8 cellular contexts compared by ENCODE assay signal in the genomic region with DNA sequence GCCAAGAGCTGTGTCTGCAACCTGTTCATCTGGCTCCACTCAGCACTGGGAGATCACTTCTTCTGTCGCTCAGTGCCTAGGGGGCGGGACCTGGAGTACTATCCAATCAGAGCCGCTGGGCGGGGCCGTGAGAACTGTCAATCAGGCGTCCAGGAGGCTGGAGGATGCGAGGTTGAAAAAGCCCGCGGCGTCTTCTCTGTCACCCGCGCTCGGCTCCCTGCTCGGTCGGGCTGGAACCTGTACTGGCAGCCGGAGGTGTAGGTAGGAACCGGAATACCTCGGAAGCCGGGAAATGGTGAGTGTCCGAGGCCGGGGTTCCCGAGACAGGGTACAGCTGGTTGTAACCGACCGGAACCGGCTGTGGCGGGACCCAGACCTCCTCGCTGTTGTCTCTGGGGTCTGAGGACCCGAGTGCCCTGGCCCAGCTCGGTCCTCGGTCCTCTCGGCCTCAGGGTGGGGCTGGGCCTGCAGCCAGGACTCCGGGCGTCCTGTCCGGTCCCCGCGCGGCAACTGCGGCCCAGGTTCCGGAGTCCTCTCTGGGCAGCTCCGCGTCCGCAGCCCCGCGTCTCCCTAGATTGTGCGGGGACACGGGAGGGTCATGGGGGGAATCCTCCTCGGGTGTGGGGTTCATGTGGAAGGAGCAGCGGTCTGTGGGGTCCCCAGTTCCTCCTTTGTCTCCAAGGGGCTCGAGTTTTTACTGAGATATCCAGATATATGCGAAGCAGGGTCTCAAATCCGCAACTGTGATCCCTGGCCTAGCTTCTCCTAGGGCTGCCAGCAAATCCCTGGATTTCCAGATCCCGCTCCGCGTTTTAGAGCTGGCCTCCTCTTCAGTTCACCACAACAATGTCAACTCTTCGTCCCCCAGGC. TPM values are rescaled to one million over a fixed set of nuclear protein-coding genes. Genes with fewer than 3 reads are reported as not detected.
DNase-seq lines count a peak whose midpoint lies in the region; ATAC-seq, FAIRE-seq and TF ChIP-seq lines count a peak whose summit lies in the region.

No MANE protein-coding gene starts in this region.

- H3K27me3 ChIP-seq in kidney epithelial cell (ENCODE audit: control insufficient read depth, insufficient read depth, low read length), result no peaks in the 10 kb centered on the region

- no peaks in the 10 kb centered on the region; the same call in 2 of the 3 replicates for H3K9me3 ChIP-seq in A549

- TF ChIP-seq RAD21 in A549 (conservative IDR thresholded peaks at IDR 0.05 in 1 of 2, IDR thresholded peaks at IDR 0.05 in 1 of 2), result no peak

- no peak for FAIRE-seq in A549 (lab: Jason Lieb, UNC)

- POLR2A ChIA-PET in A549 (lab: Yijun Ruan, JAX), result interaction anchor here (0.6 to 0.9 kb wide), 2 partner anchors 42 to 394 kb away, joined by 3 read pairs; no protein-coding TSS in a partner anchor

- H3K4me1 ChIP-seq in A549, result no peaks in the 10 kb centered on the region

- DNase-seq in A549 (ENCODE audit: low read depth in 1 of 2, low spot score in 1 of 2), result peak; percentile 84 to 87
- peak; percentile 96 for DNase-seq in NCI-H2227 (lab: John Stamatoyannopoulos, UW; ENCODE audit: unreplicated experiment)
- peak; percentile 94 for DNase-seq in activated CD4-positive, CD25-positive, alpha-beta regulatory T cell treated with anti-CD3 and anti-CD28 coated beads, Interleukin-2, amount 50 U/mL, for 72 hours
- DNase-seq in cerebellum (ENCODE audit: low spot score), result peak; percentile 99
- peak; percentile 73 for DNase-seq in kidney epithelial cell (ENCODE audit: low read depth)
- peak; percentile 98 for DNase-seq in stimulated activated CD4-positive, alpha-beta T cell treated with anti-CD3 and anti-CD28 coated beads, Interleukin-15, amount 100 ng/mL, for 24 hours

- CTCF ChIA-PET in A549 (lab: Yijun Ruan, JAX), result no interaction called here

- 3% methylated on average over 24 of the region's 55 CpGs for WGBS in A549 (ENCODE audit: missing lambda C conversion rate)

- ATAC-seq in A549 (peak; percentile 99), GM18907 (IDR thresholded peaks at IDR 0.05; ENCODE audit: unreplicated experiment) (peak; percentile 93), HG03159 (IDR thresholded peaks at IDR 0.05; ENCODE audit: unreplicated experiment) (peak; percentile 94)

- no peaks in the 10 kb centered on the region for H3K36me3 ChIP-seq in kidney epithelial cell (ENCODE audit: control insufficient read depth, insufficient read depth, low read length)

- no peak for TF ChIP-seq POLR2A in A549 (IDR thresholded peaks at IDR 0.05; ENCODE audit: low read length)

- TF ChIP-seq EP300 in A549 (IDR thresholded peaks at IDR 0.05), result no peak

- TF ChIP-seq CTCF in A549 (IDR thresholded peaks at IDR 0.05) (no peak), kidney epithelial cell (IDR thresholded peaks at IDR 0.05; ENCODE audit: insufficient read depth, low read length, poor library complexity, severe bottlenecking) (no peak)

- peak overlapping the region; percentile 53 to 82 for H3K27ac ChIP-seq in A549

- peak overlapping the region; percentile 93 for H3K4me2 ChIP-seq in A549

- H3K4me3 ChIP-seq in A549 (peak overlapping the region; percentile 64), kidney epithelial cell (ENCODE audit: low read depth, low read length) (peak overlapping the region; percentile 76)

TF ChIP-seq in A549, 52 proteins besides CTCF, POLR2A, EP300 and RAD21:
- TF ChIP-seq CBX2 (IDR thresholded peaks at IDR 0.05; ENCODE audit: borderline replicate concordance, low read depth) (no peak), PBX3 (IDR thresholded peaks at IDR 0.05) (peak; percentile 69; the same call in 1 of the 2 replicates), PHF8 (IDR thresholded peaks at IDR 0.05; ENCODE audit: borderline replicate concordance, low read depth) (0 out of 2 replicates have a peak, but pooled peaks have one; percentile 39), RFX5 (IDR thresholded peaks at IDR 0.05) (no peak)

RNA-seq across cellular contexts. Expression of gene ZNF627, which starts 42.6 kb away (rescaled TPM):
- polyA plus RNA-seq in A549 (2011; rRNA removed) (7.5 and 8.3 TPM in 2 replicates), A549 (2017; fragmentation: RNase III; extraction: RNeasy Plus Mini Kit Qiagen cat#74134 plus additional on column Dnase treatment) (3.7 to 4.5 TPM (median 4.3 TPM) in 3 replicates)
- polyA plus RNA-seq in A549 (2012; cell fraction: cytosol; rRNA removed), result 1.5 and 1.8 TPM in 2 replicates
- polyA plus RNA-seq in A549 (2012; cell fraction: nucleus; rRNA removed), result 0.94 and 2.1 TPM in 2 replicates
- polyA minus RNA-seq in A549 (2011; rRNA and poly(A)+ RNA removed), result 6.4 and 6.9 TPM in 2 replicates
- total RNA-seq in cerebellum (57.4 TPM), kidney epithelial cell (19.6 and 23.1 TPM in 2 replicates)

Comparison
In these comparisons a context has a peak if more than half of its experiments do, and no peak if none do; other contexts are left out.
1. Peak in every context shown above with its lines: DNase-seq, ATAC-seq, H3K4me3 ChIP-seq and H3K27ac ChIP-seq.